Comparison of ENCODE assay signal across 10 cellular contexts in genomic region chr20:56903858-56904257, GRCh38.
"Had no signal": no experiment of that assay in that cellular context is flagged by ENCODE, and none has a peak within 500 bp of the region (broad histone marks: within the 10 kb centered on the region; RNA-seq: fewer than 3 reads in every experiment).

No MANE protein-coding gene starts in this region.

- DNase-seq: GM23248, GOT3, H7, H9, HCEC 1CT had no signal

- H3K4me1 ChIP-seq: HAP-1 had no signal

- H3K27ac ChIP-seq: GM23248 had no signal

- H3K9me3 ChIP-seq: HAP-1 had no signal

- H3K4me3 Mint-ChIP-seq: GM23338, H9 had no signal

- H3K36me3 ChIP-seq: HAP-1 had no signal

- H3K4me2 ChIP-seq: GM23338 had no signal

- H3K27ac Mint-ChIP-seq: GM23338, H9 had no signal

- H2AFZ ChIP-seq: GM23248, GM23338 had no signal

- FAIRE-seq: H1, H54 had no signal

- H3K4me1 Mint-ChIP-seq: GM23338 had no signal

- ATAC-seq: GM23338, HCT116 had no signal

- H3K9ac ChIP-seq: GM23248 had no signal

- H3K4me3 ChIP-seq: GM23248, GM23338, HAP-1 had no signal
